ENCODE assay signal across 8 cellular contexts in genomic region chr11:115759622-115760527, GRCh38.
DNase-seq lines count a peak whose midpoint lies in the region; ATAC-seq, FAIRE-seq and TF ChIP-seq lines count a peak whose summit lies in the region.

No MANE protein-coding gene starts in this region.

- ATAC-seq in GM18909 (IDR thresholded peaks at IDR 0.05; ENCODE audit: poor library complexity, unreplicated experiment) (no peak), HG02571 (IDR thresholded peaks at IDR 0.05; ENCODE audit: unreplicated experiment) (no peak)

- H3K4me3 ChIP-seq in HUES48 (ENCODE audit: low read depth, low read length) = peak overlapping the region; percentile 66
- H3K4me3 ChIP-seq in small intestine (ENCODE audit: low read depth in 1 of 2, low read length in 2 of 2) = peak overlapping the region; percentile 31 to 43

- peaks cover 26% of the 10 kb centered on the region for H3K4me1 Mint-ChIP-seq in brain
- no peaks in the 10 kb centered on the region for H3K4me1 Mint-ChIP-seq in activated T-cell treated with anti-CD3 and anti-CD28 coated beads, Interleukin-2, amount 50 U/mL, for 24 hours (ENCODE audit: low read depth)

- DNase-seq in kidney tubule cell (ENCODE audit: low spot score) (peak; percentile 29), small intestine (no peak)
- no peak for DNase-seq in activated T-cell treated with anti-CD3 and anti-CD28 coated beads, Interleukin-2, amount 50 U/mL, for 24 hours
- no peak for DNase-seq in effector CD8-positive, alpha-beta T cell (lab: John Stamatoyannopoulos, UW)

- no peak overlapping the region for H3K27ac Mint-ChIP-seq in brain
- H3K27ac Mint-ChIP-seq in activated T-cell treated with anti-CD3 and anti-CD28 coated beads, Interleukin-2, amount 50 U/mL, for 24 hours = no peak overlapping the region

- no peak for TF ChIP-seq CTCF in brain (conservative IDR thresholded peaks at IDR 0.05)

- H3K27me3 Mint-ChIP-seq in brain = peaks cover 15% of the 10 kb centered on the region
- H3K27me3 Mint-ChIP-seq in activated T-cell treated with anti-CD3 and anti-CD28 coated beads, Interleukin-2, amount 50 U/mL, for 24 hours = peaks cover 44% of the 10 kb centered on the region

- H3K27ac ChIP-seq in HUES48 (ENCODE audit: low read depth, low read length) (no peak overlapping the region), small intestine (ENCODE audit: low read depth in 1 of 2, low read length in 1 of 2) (peak overlapping the region in 1 of 2 donors; percentile 42)

- H3K27me3 ChIP-seq in HUES48 (ENCODE audit: control insufficient read depth, insufficient read depth, low read length) = peaks cover 48% of the 10 kb centered on the region
- no peaks in the 10 kb centered on the region for H3K27me3 ChIP-seq in small intestine (ENCODE audit: control insufficient read depth in 2 of 2, insufficient read depth in 2 of 2, low read length in 2 of 2)

- no peak for FAIRE-seq in small intestine (lab: Jason Lieb, UNC)

- H3K36me3 ChIP-seq in HUES48 (ENCODE audit: control insufficient read depth, insufficient read depth, low read length) (no peaks in the 10 kb centered on the region), small intestine (ENCODE audit: control insufficient read depth in 2 of 2, insufficient read depth in 2 of 2, low read length in 2 of 2) (no peaks in the 10 kb centered on the region)

- H3K4me3 Mint-ChIP-seq in brain = peak overlapping the region in 3 of 5 experiments; percentile 22 to 70 (median 50)
- no peak overlapping the region for H3K4me3 Mint-ChIP-seq in activated T-cell treated with anti-CD3 and anti-CD28 coated beads, Interleukin-2, amount 50 U/mL, for 24 hours

- H3K9ac ChIP-seq in HUES48 (ENCODE audit: low read depth, low read length) = no peak overlapping the region

- H3K4me1 ChIP-seq in HUES48 (ENCODE audit: control insufficient read depth, insufficient read depth, low read length) = peaks cover 4% of the 10 kb centered on the region; the same call in 1 of the 2 replicates
- no peaks in the 10 kb centered on the region for H3K4me1 ChIP-seq in small intestine (ENCODE audit: control insufficient read depth in 2 of 2, insufficient read depth in 1 of 2, low read depth in 1 of 2, low read length in 1 of 2)

- H3K9me3 Mint-ChIP-seq in brain = no peaks in the 10 kb centered on the region
- no peaks in the 10 kb centered on the region for H3K9me3 Mint-ChIP-seq in activated T-cell treated with anti-CD3 and anti-CD28 coated beads, Interleukin-2, amount 50 U/mL, for 24 hours

- 4 to 7% (median 6%) methylated on average over 56 to 74 of the region's 74 CpGs for WGBS in small intestine, 3 donors

- no peaks in the 10 kb centered on the region for H3K36me3 Mint-ChIP-seq in brain
- no peaks in the 10 kb centered on the region for H3K36me3 Mint-ChIP-seq in activated T-cell treated with anti-CD3 and anti-CD28 coated beads, Interleukin-2, amount 50 U/mL, for 24 hours (ENCODE audit: low read depth)

- H3K9me3 ChIP-seq in HUES48 (ENCODE audit: control insufficient read depth, insufficient read depth, low read length) (no peaks in the 10 kb centered on the region), small intestine (ENCODE audit: control insufficient read depth, low read depth) (no peaks in the 10 kb centered on the region)
